ENCODE assay signal across 8 cellular contexts in genomic region chr3:196684548-196685407, GRCh38. TPM values are rescaled to one million over a fixed set of nuclear protein-coding genes. Genes with fewer than 3 reads are reported as not detected.
A peak's percentile ranks its signal among the peaks of the same experiment; 100 is the strongest.
DNase-seq lines count a peak whose midpoint lies in the region; ATAC-seq and TF ChIP-seq lines count a peak whose summit lies in the region.

No MANE protein-coding gene starts in this region.

- intact Hi-C loops in CD8-positive, alpha-beta T cell (cut with DNase I, micrococcal nuclease) = loop anchor here (1.0 to 5.0 kb wide), 4 partner anchors 42 to 432 kb away; no protein-coding TSS in a partner anchor
- intact Hi-C loops in natural killer cell (cut with micrococcal nuclease) = loop anchor here (1.0 to 10.0 kb wide), 3 partner anchors 42 to 430 kb away; no protein-coding TSS in a partner anchor

- H3K27ac ChIP-seq in CD8-positive, alpha-beta T cell (ENCODE audit: low read depth, low read length) = no peak overlapping the region

- peak; percentile 82 for ATAC-seq in CD8-positive, alpha-beta T cell
- ATAC-seq in GM19372 (IDR thresholded peaks at IDR 0.05; ENCODE audit: low read depth, unreplicated experiment) (peak; percentile 90), HG03558 (IDR thresholded peaks at IDR 0.05; ENCODE audit: extremely low read depth, unreplicated experiment) (peak; percentile 82), natural killer cell (peak; percentile 85 to 94 (median 91))
- peak; percentile 97 to 99 for ATAC-seq in stimulated activated naive B cell treated with anti-CD40 and anti-IgM and Interleukin-4, amounts not matched to agents 10 μg/mL and 1 μg/mL and 100 μg/mL, for 72 hours (replicated peaks)

- peak overlapping the region; percentile 34 for H3K27ac Mint-ChIP-seq in CD8-positive, alpha-beta T cell
- H3K27ac Mint-ChIP-seq in natural killer cell = peak overlapping the region; percentile 45 to 79
- peak overlapping the region; percentile 86 for H3K27ac Mint-ChIP-seq in stimulated activated naive B cell treated with anti-CD40 and anti-IgM and Interleukin-4, amounts not matched to agents 10 μg/mL and 1 μg/mL and 100 μg/mL, for 72 hours

- H3K27me3 Mint-ChIP-seq in CD8-positive, alpha-beta T cell (ENCODE audit: low read depth) = no peaks in the 10 kb centered on the region
- H3K27me3 Mint-ChIP-seq in natural killer cell (ENCODE audit: low read depth in 2 of 2) = no peaks in the 10 kb centered on the region
- no peaks in the 10 kb centered on the region for H3K27me3 Mint-ChIP-seq in stimulated activated naive B cell treated with anti-CD40 and anti-IgM and Interleukin-4, amounts not matched to agents 10 μg/mL and 1 μg/mL and 100 μg/mL, for 72 hours

- H3K4me3 Mint-ChIP-seq in CD8-positive, alpha-beta T cell = peak overlapping the region; percentile 67
- peak overlapping the region; percentile 80 for H3K4me3 Mint-ChIP-seq in natural killer cell
- peak overlapping the region; percentile 52 to 55 for H3K4me3 Mint-ChIP-seq in stimulated activated naive B cell treated with anti-CD40 and anti-IgM and Interleukin-4, amounts not matched to agents 10 μg/mL and 1 μg/mL and 100 μg/mL, for 72 hours

- H3K36me3 ChIP-seq in CD8-positive, alpha-beta T cell (ENCODE audit: insufficient read depth, low read length) = no peaks in the 10 kb centered on the region

- no peaks in the 10 kb centered on the region for H3K36me3 Mint-ChIP-seq in CD8-positive, alpha-beta T cell
- no peaks in the 10 kb centered on the region for H3K36me3 Mint-ChIP-seq in natural killer cell
- peaks cover 11 to 31% of the 10 kb centered on the region in 2 donors for H3K36me3 Mint-ChIP-seq in stimulated activated naive B cell treated with anti-CD40 and anti-IgM and Interleukin-4, amounts not matched to agents 10 μg/mL and 1 μg/mL and 100 μg/mL, for 72 hours

- peaks cover 10% of the 10 kb centered on the region for H3K4me1 Mint-ChIP-seq in CD8-positive, alpha-beta T cell (ENCODE audit: low read depth)
- H3K4me1 Mint-ChIP-seq in natural killer cell = peaks cover 16 to 17% of the 10 kb centered on the region in 2 donors
- H3K4me1 Mint-ChIP-seq in stimulated activated naive B cell treated with anti-CD40 and anti-IgM and Interleukin-4, amounts not matched to agents 10 μg/mL and 1 μg/mL and 100 μg/mL, for 72 hours = peaks cover 25 to 43% of the 10 kb centered on the region in 2 donors

- H3K9me3 Mint-ChIP-seq in CD8-positive, alpha-beta T cell = no peaks in the 10 kb centered on the region
- no peaks in the 10 kb centered on the region for H3K9me3 Mint-ChIP-seq in natural killer cell
- peaks cover 0 to 3% of the 10 kb centered on the region in 2 donors for H3K9me3 Mint-ChIP-seq in stimulated activated naive B cell treated with anti-CD40 and anti-IgM and Interleukin-4, amounts not matched to agents 10 μg/mL and 1 μg/mL and 100 μg/mL, for 72 hours

- CTCF ChIA-PET in CD8-positive, alpha-beta T cell (lab: Charles Lee) = interaction anchor here (0.6 to 7.3 kb wide), 38 partner anchors 8 to 218 kb away, joined by 3 to 235 read pairs (median 6); partner anchors contain the start of genes CEP19, NRROS and PIGX

- H3K4me3 ChIP-seq in CD8-positive, alpha-beta T cell (ENCODE audit: low read depth, low read length) = peak overlapping the region; percentile 11
- no peak overlapping the region for H3K4me3 ChIP-seq in epithelial cell of esophagus (ENCODE audit: low read length)

- peak; percentile 30 to 81 (median 59) for DNase-seq in CD8-positive, alpha-beta T cell
- DNase-seq in NCI-H82 (lab: John Stamatoyannopoulos, UW) = peak; percentile 97
- peak; percentile 36 to 40 for DNase-seq in activated CD8-positive, alpha-beta memory T cell treated with anti-CD3 and anti-CD28 coated beads for 4 hours (ENCODE audit: low read depth in 2 of 2)
- peak; percentile 53 for DNase-seq in epithelial cell of esophagus (ENCODE audit: low read depth)
- DNase-seq in natural killer cell = peak; percentile 54
- DNase-seq in stimulated activated naive B cell treated with anti-CD40 and anti-IgM and Interleukin-4, amounts not matched to agents 10 μg/mL and 1 μg/mL and 100 μg/mL, for 72 hours = peak; percentile 81

- peak; percentile 95 for TF ChIP-seq CTCF in CD8-positive, alpha-beta T cell (IDR thresholded peaks at IDR 0.05)
- TF ChIP-seq CTCF in epithelial cell of esophagus (IDR thresholded peaks at IDR 0.05; ENCODE audit: insufficient read depth, low read depth, low read length, missing control alignments) (peak; percentile 84), natural killer cell (IDR thresholded peaks at IDR 0.05) (peak; percentile 95)

- POLR2A ChIA-PET in CD8-positive, alpha-beta T cell (lab: Charles Lee) = interaction anchor here (0.6 to 2.0 kb wide), 5 partner anchors 29 to 79 kb away, joined by 3 to 7 read pairs (median 3); no protein-coding TSS in a partner anchor

- H3K9me3 ChIP-seq in CD8-positive, alpha-beta T cell (ENCODE audit: low read length) = no peaks in the 10 kb centered on the region

- H3K4me1 ChIP-seq in CD8-positive, alpha-beta T cell (ENCODE audit: insufficient read depth, low read length) = peaks cover 13% of the 10 kb centered on the region

- H3K27me3 ChIP-seq in CD8-positive, alpha-beta T cell (ENCODE audit: insufficient read depth, low read length) = no peaks in the 10 kb centered on the region

RNA-seq across cellular contexts. Expression of gene CEP19, which starts 27.3 kb away (rescaled TPM):
- under 1 TPM; 0.39 to 0.41 TPM for total RNA-seq in CD8-positive, alpha-beta T cell
- total RNA-seq in natural killer cell = 1 to 10 TPM in 2 of 3 donors, under 1 TPM in 1; 0.92 to 1.8 (median 1.1) TPM

RNA-seq across cellular contexts. Expression of gene PIGX, which starts 27.4 kb away (rescaled TPM):
- total RNA-seq in CD8-positive, alpha-beta T cell = 10 to 100 TPM; 12.0 to 12.2 TPM
- 10 to 100 TPM; 23.9 to 31.8 (median 24.2) TPM for total RNA-seq in natural killer cell

RNA-seq across cellular contexts. Expression of gene NRROS, which starts 45.3 kb away (rescaled TPM):
- total RNA-seq in CD8-positive, alpha-beta T cell = 1 to 10 TPM; 4.6 to 5.7 TPM
- 10 to 100 TPM; 32.5 to 56.3 (median 56.2) TPM for total RNA-seq in natural killer cell

RNA-seq across cellular contexts. Expression of gene PAK2, which starts 54.9 kb away (rescaled TPM):
- 10 to 100 TPM; 29.9 to 30.4 TPM for total RNA-seq in CD8-positive, alpha-beta T cell
- 10 to 100 TPM; 64.5 to 68.6 (median 66.4) TPM for total RNA-seq in natural killer cell

Comparison
In these comparisons a context has a peak if more than half of its experiments do, and no peak if none do; other contexts are left out.
1. DNase-seq: peak in every context shown above with its lines; median percentile 97 in NCI-H82; 81 in stimulated activated naive B cell treated with anti-CD40 and anti-IgM and Interleukin-4, amounts not matched to agents 10 μg/mL and 1 μg/mL and 100 μg/mL, for 72 hours; 59 in CD8-positive, alpha-beta T cell; 54 in natural killer cell; 53 in epithelial cell of esophagus; 38 in activated CD8-positive, alpha-beta memory T cell treated with anti-CD3 and anti-CD28 coated beads for 4 hours.
2. H3K27ac Mint-ChIP-seq: peak in every context shown above with its lines; median percentile 86 in stimulated activated naive B cell treated with anti-CD40 and anti-IgM and Interleukin-4, amounts not matched to agents 10 μg/mL and 1 μg/mL and 100 μg/mL, for 72 hours; 62 in natural killer cell; 34 in CD8-positive, alpha-beta T cell.
3. RNA of gene NRROS, which starts 45.3 kb away (total RNA-seq): 32.5 to 56.3 TPM in natural killer cell; 4.6 to 5.7 TPM in CD8-positive, alpha-beta T cell; every median in the first group is over 4 times any median in the second.
4. Peak in every context shown above with its lines, with median percentiles within 50 percentile points of each other: ATAC-seq, H3K4me3 Mint-ChIP-seq and CTCF ChIP-seq.